ENCODE assay signal across 7 cellular contexts in the genomic region with DNA sequence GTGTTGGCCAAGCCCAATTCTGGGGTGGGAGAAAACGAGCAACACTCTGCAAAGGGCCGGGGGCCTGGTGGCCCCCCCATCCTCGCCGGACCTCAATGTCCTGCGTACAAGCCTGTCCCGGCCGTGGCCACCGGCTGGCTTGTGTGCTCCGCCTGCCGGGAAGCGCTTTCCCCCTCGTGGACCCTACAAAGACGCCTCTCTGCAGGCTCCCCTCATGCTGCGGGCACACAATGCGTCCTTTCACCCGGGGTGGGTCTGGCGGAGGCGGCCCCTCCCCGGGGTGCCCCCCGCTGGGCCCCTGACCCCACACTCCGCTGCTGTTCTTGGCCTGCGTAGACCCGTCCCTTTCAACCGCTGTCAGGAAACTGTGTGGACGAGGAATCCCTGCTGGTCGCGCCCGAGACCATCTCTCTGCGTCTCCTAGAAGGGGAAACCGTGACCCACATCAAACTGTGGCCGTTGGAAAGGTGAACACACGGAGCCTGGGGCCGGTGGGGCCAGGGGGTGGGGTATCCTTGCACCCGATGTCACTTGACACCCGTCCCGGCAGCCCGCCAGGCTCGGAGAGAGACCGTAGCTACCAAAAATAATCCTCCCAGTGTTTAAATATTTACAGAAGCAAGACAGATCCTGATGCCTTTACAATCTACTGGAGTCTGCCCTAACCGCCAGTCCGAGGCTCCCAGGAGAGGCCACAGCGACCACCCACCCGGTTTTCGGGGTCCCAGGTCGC. TPM values are rescaled to one million over a fixed set of nuclear protein-coding genes. Genes with fewer than 3 reads are reported as not detected.
DNase-seq lines count a peak whose midpoint lies in the region; ATAC-seq and TF ChIP-seq lines count a peak whose summit lies in the region.

No MANE protein-coding gene starts in this region.

- no peak for TF ChIP-seq RAD21 in neural cell (conservative IDR thresholded peaks at IDR 0.05)

- TF ChIP-seq CTCF in endothelial cell (IDR thresholded peaks at IDR 0.05; ENCODE audit: unreplicated experiment) (no peak), neural cell (IDR thresholded peaks at IDR 0.05; ENCODE audit: poor library complexity, severe bottlenecking) (no peak)

- H3K36me3 ChIP-seq in NT2/D1 (ENCODE audit: insufficient read depth, insufficient read length, low read length): peaks cover 8% of the 10 kb centered on the region
- H3K36me3 ChIP-seq in neural cell (ENCODE audit: insufficient read depth, low read length): no peaks in the 10 kb centered on the region

- H3K27me3 ChIP-seq in NT2/D1 (ENCODE audit: insufficient read depth, insufficient read length) (no peaks in the 10 kb centered on the region), neural cell (ENCODE audit: insufficient read depth, low read depth, low read length) (no peaks in the 10 kb centered on the region)

- peaks cover 6% of the 10 kb centered on the region for H3K27me3 Mint-ChIP-seq in endothelial cell (ENCODE audit: unreplicated experiment)

- H3K4me3 ChIP-seq in NT2/D1 (ENCODE audit: insufficient read length, low read depth) (no peak overlapping the region), neural cell (ENCODE audit: low read length) (no peak overlapping the region)

- no peaks in the 10 kb centered on the region for H3K79me2 ChIP-seq in neural cell (replicated peaks; ENCODE audit: insufficient read depth, low read length)

- H3F3A ChIP-seq in neural cell (ENCODE audit: insufficient read depth, low read length, poor library complexity, severe bottlenecking): no peaks in the 10 kb centered on the region

- H3K36me3 Mint-ChIP-seq in endothelial cell (ENCODE audit: low read depth, unreplicated experiment): peaks cover 14% of the 10 kb centered on the region

- H3K9ac ChIP-seq in NT2/D1 (ENCODE audit: insufficient read length, low read depth): peak overlapping the region; percentile 53
- peak overlapping the region; percentile 23 for H3K9ac ChIP-seq in neural cell (ENCODE audit: low read length)

- TF ChIP-seq EP300 in neural cell (conservative IDR thresholded peaks at IDR 0.05; ENCODE audit: poor library complexity, severe bottlenecking): no peak

- H3K9me3 Mint-ChIP-seq in endothelial cell (ENCODE audit: unreplicated experiment): no peaks in the 10 kb centered on the region

- no peak overlapping the region for H3K27ac Mint-ChIP-seq in endothelial cell (ENCODE audit: unreplicated experiment)

- H3K27ac ChIP-seq in neural cell (ENCODE audit: low read length): no peak overlapping the region

- H3K4me3 Mint-ChIP-seq in endothelial cell (ENCODE audit: unreplicated experiment): peak overlapping the region; percentile 22

- no peaks in the 10 kb centered on the region for H3K9me2 ChIP-seq in neural cell (ENCODE audit: insufficient read depth, low read length)

- H3K4me2 ChIP-seq in neural cell (ENCODE audit: low read length): no peak overlapping the region

- no peaks in the 10 kb centered on the region for H3K9me3 ChIP-seq in NT2/D1 (ENCODE audit: insufficient read depth, low read length)
- no peaks in the 10 kb centered on the region for H3K9me3 ChIP-seq in neural cell (ENCODE audit: low read length)

- peaks cover 55% of the 10 kb centered on the region for H3K4me1 Mint-ChIP-seq in endothelial cell (ENCODE audit: unreplicated experiment)

- no peak overlapping the region for H2AFZ ChIP-seq in neural cell (ENCODE audit: low read depth, low read length)

- peaks cover 37% of the 10 kb centered on the region for H3K4me1 ChIP-seq in NT2/D1 (ENCODE audit: insufficient read depth, insufficient read length)

- peak; percentile 8 for ATAC-seq in HG03354 (IDR thresholded peaks at IDR 0.05; ENCODE audit: poor library complexity, severe bottlenecking, unreplicated experiment)
- ATAC-seq in GM18868 (IDR thresholded peaks at IDR 0.05; ENCODE audit: unreplicated experiment): no peak
- no peak for ATAC-seq in GM19467 (IDR thresholded peaks at IDR 0.05; ENCODE audit: unreplicated experiment)
- no peak for ATAC-seq in HG02970 (IDR thresholded peaks at IDR 0.05; ENCODE audit: low FRiP score, unreplicated experiment)

- H4K20me1 ChIP-seq in neural cell (ENCODE audit: insufficient read depth): no peaks in the 10 kb centered on the region

- no peak for DNase-seq in NT2/D1 (ENCODE audit: low read depth, low spot score)
- no peak for DNase-seq in endothelial cell (ENCODE audit: low spot score)

TF ChIP-seq in neural cell, 6 proteins besides CTCF, POLR2A, EP300 and RAD21:
- no peak for TF ChIP-seq TAF1 (IDR thresholded peaks at IDR 0.05; ENCODE audit: low read depth)
- TF ChIP-seq, protein P1, sequence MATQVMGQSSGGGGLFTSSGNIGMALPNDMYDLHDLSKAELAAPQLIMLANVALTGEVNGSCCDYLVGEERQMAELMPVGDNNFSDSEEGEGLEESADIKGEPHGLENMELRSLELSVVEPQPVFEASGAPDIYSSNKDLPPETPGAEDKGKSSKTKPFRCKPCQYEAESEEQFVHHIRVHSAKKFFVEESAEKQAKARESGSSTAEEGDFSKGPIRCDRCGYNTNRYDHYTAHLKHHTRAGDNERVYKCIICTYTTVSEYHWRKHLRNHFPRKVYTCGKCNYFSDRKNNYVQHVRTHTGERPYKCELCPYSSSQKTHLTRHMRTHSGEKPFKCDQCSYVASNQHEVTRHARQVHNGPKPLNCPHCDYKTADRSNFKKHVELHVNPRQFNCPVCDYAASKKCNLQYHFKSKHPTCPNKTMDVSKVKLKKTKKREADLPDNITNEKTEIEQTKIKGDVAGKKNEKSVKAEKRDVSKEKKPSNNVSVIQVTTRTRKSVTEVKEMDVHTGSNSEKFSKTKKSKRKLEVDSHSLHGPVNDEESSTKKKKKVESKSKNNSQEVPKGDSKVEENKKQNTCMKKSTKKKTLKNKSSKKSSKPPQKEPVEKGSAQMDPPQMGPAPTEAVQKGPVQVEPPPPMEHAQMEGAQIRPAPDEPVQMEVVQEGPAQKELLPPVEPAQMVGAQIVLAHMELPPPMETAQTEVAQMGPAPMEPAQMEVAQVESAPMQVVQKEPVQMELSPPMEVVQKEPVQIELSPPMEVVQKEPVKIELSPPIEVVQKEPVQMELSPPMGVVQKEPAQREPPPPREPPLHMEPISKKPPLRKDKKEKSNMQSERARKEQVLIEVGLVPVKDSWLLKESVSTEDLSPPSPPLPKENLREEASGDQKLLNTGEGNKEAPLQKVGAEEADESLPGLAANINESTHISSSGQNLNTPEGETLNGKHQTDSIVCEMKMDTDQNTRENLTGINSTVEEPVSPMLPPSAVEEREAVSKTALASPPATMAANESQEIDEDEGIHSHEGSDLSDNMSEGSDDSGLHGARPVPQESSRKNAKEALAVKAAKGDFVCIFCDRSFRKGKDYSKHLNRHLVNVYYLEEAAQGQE (IDR thresholded peaks at IDR 0.05; ENCODE audit: borderline replicate concordance): no peak
- no peak for TF ChIP-seq MXI1 (conservative IDR thresholded peaks at IDR 0.05; ENCODE audit: poor library complexity, severe bottlenecking)
- no peak for TF ChIP-seq EZH2 (IDR thresholded peaks at IDR 0.05; ENCODE audit: borderline replicate concordance, insufficient read depth, low read length, poor library complexity, severe bottlenecking)
- TF ChIP-seq SMC3 (conservative IDR thresholded peaks at IDR 0.05; ENCODE audit: poor library complexity): no peak
- no peak for TF ChIP-seq POLR2AphosphoS5 (IDR thresholded peaks at IDR 0.05)

RNA-seq across cellular contexts. Expression of gene TBC1D16, which starts 43.6 kb away (rescaled TPM):
- total RNA-seq in endothelial cell (ENCODE audit: unreplicated experiment): 126 TPM
- polyA plus RNA-seq in neural cell: 19.8 and 29.5 TPM in 2 replicates
- polyA minus RNA-seq in neural cell: 86.2 and 88.0 TPM in 2 replicates

RNA-seq across cellular contexts. Expression of gene CCDC40, which starts 44.4 kb away (rescaled TPM):
- total RNA-seq in endothelial cell (ENCODE audit: unreplicated experiment): 7.7 TPM
- 5.5 and 15.0 TPM in 2 replicates for polyA plus RNA-seq in neural cell
- polyA minus RNA-seq in neural cell: 18.0 and 24.1 TPM in 2 replicates
